Comparison of ENCODE assay signal across 12 cellular contexts in the genomic region with DNA sequence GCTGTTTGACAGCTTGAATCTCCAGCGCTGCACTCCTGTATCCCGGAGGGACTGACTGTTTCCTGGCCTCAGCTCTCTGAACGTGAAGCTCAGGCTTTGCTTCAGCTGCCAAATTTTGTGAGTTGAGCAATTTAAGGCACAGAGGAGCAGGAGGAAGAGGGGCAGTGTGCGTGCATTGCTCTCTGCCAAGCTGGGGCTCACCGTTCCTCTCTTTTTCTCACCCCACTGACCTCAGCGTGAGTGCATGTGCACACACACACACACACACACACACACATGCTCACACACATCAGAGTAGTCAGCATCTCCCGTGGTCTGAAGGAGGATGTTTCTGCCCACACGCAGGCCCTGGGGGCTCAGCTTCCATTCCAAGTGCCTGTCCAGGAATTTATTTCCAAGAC. TPM values are rescaled to one million over a fixed set of nuclear protein-coding genes. Genes with fewer than 3 reads are reported as not detected.
DNase-seq lines count a peak whose midpoint lies in the region; ATAC-seq and TF ChIP-seq lines count a peak whose summit lies in the region.
"Had no signal": no experiment of that assay in that cellular context is flagged by ENCODE, and none has a peak within 500 bp of the region (broad histone marks: within the 10 kb centered on the region; RNA-seq: fewer than 3 reads in every experiment).

No MANE protein-coding gene starts in this region.

- no peaks in the 10 kb centered on the region for H3K79me2 ChIP-seq in osteoblast (ENCODE audit: insufficient read depth, low read length)
- no peaks in the 10 kb centered on the region for H3K79me2 ChIP-seq in PC-3 (ENCODE audit: low read length)

- no peak overlapping the region for H3K4me3 ChIP-seq in AG10803 (ENCODE audit: low read length)
- no peak overlapping the region for H3K4me3 ChIP-seq in fibroblast of villous mesenchyme (ENCODE audit: low read depth, low read length)
- H3K4me3 ChIP-seq in osteoblast (ENCODE audit: insufficient read depth, low read length) = no peak overlapping the region
- no peak overlapping the region for H3K4me3 ChIP-seq in naive thymus-derived CD4-positive, alpha-beta T cell (ENCODE audit: low read length)
- no peak overlapping the region for H3K4me3 ChIP-seq in PC-3 (ENCODE audit: low read length)
- H3K4me3 ChIP-seq: upper lobe of left lung had no signal

- no peaks in the 10 kb centered on the region for H3K27me3 ChIP-seq in osteoblast (ENCODE audit: insufficient read depth, low read length)
- H3K27me3 ChIP-seq in naive thymus-derived CD4-positive, alpha-beta T cell (ENCODE audit: control insufficient read depth in 2 of 2, insufficient read depth in 2 of 2, low read length in 2 of 2) = no peaks in the 10 kb centered on the region
- H3K27me3 ChIP-seq in PC-3 (ENCODE audit: low read length) = peaks cover 15% of the 10 kb centered on the region; the same call in 1 of the 2 replicates
- H3K27me3 ChIP-seq: upper lobe of left lung had no signal

- H3K36me3 ChIP-seq in osteoblast (ENCODE audit: insufficient read depth, low read length) = no peaks in the 10 kb centered on the region
- H3K36me3 ChIP-seq in naive thymus-derived CD4-positive, alpha-beta T cell (ENCODE audit: control insufficient read depth in 2 of 3, insufficient read depth in 3 of 3, low read length in 3 of 3) = no peaks in the 10 kb centered on the region
- H3K36me3 ChIP-seq in PC-3 (ENCODE audit: low read depth, low read length) = no peaks in the 10 kb centered on the region
- H3K36me3 ChIP-seq: upper lobe of left lung had no signal

- no peaks in the 10 kb centered on the region for H3K9me3 Mint-ChIP-seq in naive thymus-derived CD4-positive, alpha-beta T cell
- H3K9me3 Mint-ChIP-seq: CD4-positive, alpha-beta T cell had no signal

- H3K4me2 ChIP-seq in osteoblast (ENCODE audit: insufficient read depth, low read length) (peak overlapping the region; percentile 46), PC-3 (ENCODE audit: low read length) (no peak overlapping the region)

- CTCF ChIA-PET in naive thymus-derived CD4-positive, alpha-beta T cell (lab: Charles Lee) = interaction anchor here (0.6 kb wide), 1 partner anchor 43 kb away, joined by 9 read pairs; no protein-coding TSS in a partner anchor
- CTCF ChIA-PET in PC-3 (lab: Charles Lee) = no interaction called here

- no peak overlapping the region for H3K27ac Mint-ChIP-seq in naive thymus-derived CD4-positive, alpha-beta T cell
- H3K27ac Mint-ChIP-seq: CD4-positive, alpha-beta T cell; WTC11 had no signal

- no peaks in the 10 kb centered on the region for H3F3A ChIP-seq in PC-3 (ENCODE audit: low read length, unreplicated experiment)

- H3K27me3 Mint-ChIP-seq in naive thymus-derived CD4-positive, alpha-beta T cell = peaks cover 0 to 14% (median 8%) of the 10 kb centered on the region in 5 donors

- POLR2A ChIA-PET in naive thymus-derived CD4-positive, alpha-beta T cell (lab: Charles Lee) = no interaction called here
- POLR2A ChIA-PET in PC-3 (lab: Charles Lee; ENCODE audit: unreplicated experiment) = no interaction called here

- no peaks in the 10 kb centered on the region for H3K36me3 Mint-ChIP-seq in naive thymus-derived CD4-positive, alpha-beta T cell
- H3K36me3 Mint-ChIP-seq: WTC11 had no signal

- H3K4me1 ChIP-seq in osteoblast (ENCODE audit: insufficient read depth, low read length) (peaks cover 24% of the 10 kb centered on the region), PC-3 (ENCODE audit: insufficient read depth, low read length) (no peaks in the 10 kb centered on the region)
- H3K4me1 ChIP-seq in naive thymus-derived CD4-positive, alpha-beta T cell (ENCODE audit: control insufficient read depth in 2 of 2, insufficient read depth in 2 of 2, low read length in 2 of 2) = peaks cover 0 to 3% of the 10 kb centered on the region in 2 donors

- H3K27ac ChIP-seq in osteoblast (ENCODE audit: low read depth, low read length) = peak overlapping the region; percentile 82
- H3K27ac ChIP-seq in naive thymus-derived CD4-positive, alpha-beta T cell (ENCODE audit: low read depth, low read length) = no peak overlapping the region
- no peak overlapping the region for H3K27ac ChIP-seq in PC-3 (ENCODE audit: low read length)

- TF ChIP-seq CTCF in AG10803 (conservative IDR thresholded peaks at IDR 0.05; ENCODE audit: low read length) (no peak), fibroblast of villous mesenchyme (IDR thresholded peaks at IDR 0.05; ENCODE audit: insufficient read depth, low read depth, low read length) (no peak), osteoblast (IDR thresholded peaks at IDR 0.05; ENCODE audit: extremely low read depth, low read depth, low read length) (no peak), PC-3 (conservative IDR thresholded peaks at IDR 0.05; ENCODE audit: low read depth, low read length) (no peak)

- peaks cover 3 to 29% (median 17%) of the 10 kb centered on the region in 7 donors for H3K4me1 Mint-ChIP-seq in naive thymus-derived CD4-positive, alpha-beta T cell

- peak; percentile 99 for DNase-seq in AG10803 (ENCODE audit: low read depth)
- peak; percentile 98 for DNase-seq in RPMI7951 (ENCODE audit: low read depth)
- peak; percentile 76 for DNase-seq in fibroblast of villous mesenchyme (ENCODE audit: low read depth)
- DNase-seq in osteoblast (ENCODE audit: insufficient read length, low spot score, missing footprints) = peak; percentile 95
- DNase-seq in naive thymus-derived CD4-positive, alpha-beta T cell = no peak
- no peak for DNase-seq in SKM-1 (lab: John Stamatoyannopoulos, UW; ENCODE audit: unreplicated experiment)
- no peak for DNase-seq in PC-3
- DNase-seq: CD4-positive, alpha-beta T cell; nucleus accumbens; upper lobe of left lung had no signal

- no peak overlapping the region for H2AFZ ChIP-seq in osteoblast (ENCODE audit: low read length)
- H2AFZ ChIP-seq in PC-3 (ENCODE audit: low read length) = no peak overlapping the region

- no peak overlapping the region for H3K4me3 Mint-ChIP-seq in naive thymus-derived CD4-positive, alpha-beta T cell
- H3K4me3 Mint-ChIP-seq: CD4-positive, alpha-beta T cell; WTC11 had no signal

- no peaks in the 10 kb centered on the region for H3K9me3 ChIP-seq in osteoblast (ENCODE audit: low read depth, low read length)
- no peaks in the 10 kb centered on the region for H3K9me3 ChIP-seq in naive thymus-derived CD4-positive, alpha-beta T cell (ENCODE audit: control insufficient read depth in 2 of 3, low read length in 3 of 3)
- no peaks in the 10 kb centered on the region for H3K9me3 ChIP-seq in PC-3 (ENCODE audit: low read length)
- H3K9me3 ChIP-seq: upper lobe of left lung had no signal

- no peak overlapping the region for H3K9ac ChIP-seq in PC-3 (ENCODE audit: low read length)

- no TSS peak for BruUV-seq in PC-3 (replicated peaks; lab: Mats Ljungman, UMichigan)

- H3K9me2 ChIP-seq in PC-3 (replicated peaks; ENCODE audit: low read length) = no peaks in the 10 kb centered on the region

- intact Hi-C loops in naive thymus-derived CD4-positive, alpha-beta T cell (cut with micrococcal nuclease) = loop anchor here in 1 of 2 donors (5.0 kb wide), 1 partner anchor 50 kb away; no protein-coding TSS in a partner anchor
- intact Hi-C loops in PC-3 (cut with micrococcal nuclease) = no loop called here

- ATAC-seq in naive thymus-derived CD4-positive, alpha-beta T cell = no peak
- ATAC-seq in GM18520 (IDR thresholded peaks at IDR 0.05; ENCODE audit: unreplicated experiment) = no peak
- no peak for ATAC-seq in PC-3
- ATAC-seq: WTC11 had no signal

- H4K20me1 ChIP-seq in osteoblast (ENCODE audit: insufficient read depth, low read length) = no peaks in the 10 kb centered on the region
- H4K20me1 ChIP-seq in PC-3 (ENCODE audit: low read length) = no peaks in the 10 kb centered on the region

RNA-seq across cellular contexts. Expression of a gene that starts 27.8 kb away (rescaled TPM):
- 13.1 and 15.9 TPM in 2 replicates for total RNA-seq in RPMI7951 (2014; rRNA removed; shearing (Covaris generic))
- total RNA-seq in fibroblast of villous mesenchyme = 51.5 and 105 TPM in 2 replicates
- 4.1 and 7.6 TPM in 2 replicates for total RNA-seq in osteoblast
- not detected for total RNA-seq in naive thymus-derived CD4-positive, alpha-beta T cell
- under 1 TPM in 1 of 2 donors, not detected in 1; 0.08 TPM for polyA plus RNA-seq in naive thymus-derived CD4-positive, alpha-beta T cell
- total RNA-seq in PC-3 (2014; rRNA removed) = 0.06 and 0.07 TPM in 2 replicates
- total RNA-seq: CD4-positive, alpha-beta T cell had no signal

Comparison
In these comparisons a context has a peak if more than half of its experiments do, and no peak if none do; other contexts are left out.
1. DNase-seq: peak in AG10803 (single experiment), RPMI7951 (single experiment), fibroblast of villous mesenchyme (single experiment) and osteoblast (single experiment); none in naive thymus-derived CD4-positive, alpha-beta T cell (0 of 9), SKM-1 (single experiment) and PC-3 (single experiment).